ENCODE assay signal across 11 cellular contexts in the genomic region with DNA sequence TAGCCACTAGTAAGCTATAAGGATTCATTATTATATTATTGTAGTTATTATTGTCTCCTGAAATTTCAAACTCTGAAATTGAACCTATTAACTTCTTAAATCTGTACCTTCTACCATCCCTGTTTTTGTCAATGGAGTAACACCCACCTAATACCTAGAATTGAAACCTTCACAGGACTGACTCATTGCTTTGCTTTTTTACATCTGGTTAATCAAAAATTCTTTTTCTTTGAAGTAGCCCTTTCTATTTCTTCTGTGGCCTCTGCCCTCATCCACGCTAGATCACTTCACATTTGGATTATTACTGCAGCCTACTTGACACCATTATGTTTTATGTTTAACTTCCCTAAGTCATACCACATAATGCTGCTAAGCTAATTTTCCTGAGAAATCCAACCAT. TPM values are rescaled to one million over a fixed set of nuclear protein-coding genes. Genes with fewer than 3 reads are reported as not detected.
DNase-seq lines count a peak whose midpoint lies in the region; ATAC-seq and TF ChIP-seq lines count a peak whose summit lies in the region.
"Had no signal": no experiment of that assay in that cellular context is flagged by ENCODE, and none has a peak within 500 bp of the region (broad histone marks: within the 10 kb centered on the region; RNA-seq: fewer than 3 reads in every experiment).

No MANE protein-coding gene starts in this region.

- intact Hi-C loops in stomach (cut with DNase I; ENCODE audit: low total_unique reads), result no loop called here

- no peak for DNase-seq in activated CD4-positive, CD25-positive, alpha-beta regulatory T cell (lab: John Stamatoyannopoulos, UW)
- DNase-seq in GM23338 (ENCODE audit: low spot score) (no peak), renal cortical epithelial cell (ENCODE audit: low read depth) (peak; percentile 51), Peyer's patch (no peak), NOMO-1 treated with dmso at 0.1 percent for 144 hours (lab: John Stamatoyannopoulos, UW; ENCODE audit: unreplicated experiment) (no peak), stomach (no peak)
- DNase-seq: DND-41, T-cell had no signal

- H3K4me3 ChIP-seq in GM23338 (no peak overlapping the region), Peyer's patch (no peak overlapping the region), stomach (no peak overlapping the region)

- H3K27me3 Mint-ChIP-seq in GM23338 (ENCODE audit: insufficient read depth, low read depth, poor library complexity), result peaks cover 2% of the 10 kb centered on the region
- H3K27me3 Mint-ChIP-seq: T-cell had no signal

- no peaks in the 10 kb centered on the region for H3K4me1 Mint-ChIP-seq in GM23338

- H3K27ac ChIP-seq in GM23338 (ENCODE audit: low read depth), result no peak overlapping the region
- H3K27ac ChIP-seq in Peyer's patch, result no peak overlapping the region
- H3K27ac ChIP-seq in stomach, result no peak overlapping the region
- H3K27ac ChIP-seq: HL-60 had no signal

- H3K36me3 ChIP-seq in GM23338 (ENCODE audit: insufficient read depth), result peaks cover 19% of the 10 kb centered on the region; the same call in 1 of the 2 replicates
- H3K36me3 ChIP-seq in Peyer's patch, result peaks cover 0 to 69% (median 0%) of the 10 kb centered on the region in 3 donors
- peaks cover 25 to 96% (median 75%) of the 10 kb centered on the region in 4 donors for H3K36me3 ChIP-seq in stomach

- H2AFZ ChIP-seq in GM23338, result no peak overlapping the region

- H3K4me3 Mint-ChIP-seq in GM23338, result no peak overlapping the region
- H3K4me3 Mint-ChIP-seq: T-cell had no signal

- H3K9me3 Mint-ChIP-seq in GM23338, result no peaks in the 10 kb centered on the region
- H3K9me3 Mint-ChIP-seq: T-cell had no signal

- no peaks in the 10 kb centered on the region; the same call in 1 of the 2 replicates for H3K79me2 ChIP-seq in GM23338 (replicated peaks; ENCODE audit: insufficient read depth)

- no peaks in the 10 kb centered on the region for H3K9me2 ChIP-seq in GM23338 (ENCODE audit: insufficient read depth)

- no peaks in the 10 kb centered on the region for H3K4me1 ChIP-seq in GM23338 (ENCODE audit: insufficient read depth)
- H3K4me1 ChIP-seq in Peyer's patch, result no peaks in the 10 kb centered on the region
- H3K4me1 ChIP-seq in stomach, result no peaks in the 10 kb centered on the region

- no peak overlapping the region for H3K4me2 ChIP-seq in GM23338

- peak; percentile 87 to 93 for ATAC-seq in activated CD4-positive, CD25-positive, alpha-beta regulatory T cell treated with anti-CD3 and anti-CD28 coated beads, Interleukin-2, amount 50 U/mL, for 24 hours
- ATAC-seq in GM23338, result no peak
- ATAC-seq in HG03520 (IDR thresholded peaks at IDR 0.05; ENCODE audit: unreplicated experiment), result peak; percentile 60
- ATAC-seq: T-cell had no signal

- no peak for TF ChIP-seq CTCF in GM23338 (conservative IDR thresholded peaks at IDR 0.05; ENCODE audit: low read depth in 2 of 2)
- no peak for TF ChIP-seq CTCF in Peyer's patch (IDR thresholded peaks at IDR 0.05)
- TF ChIP-seq CTCF in stomach (IDR thresholded peaks at IDR 0.05), result no peak

- peaks cover 17% of the 10 kb centered on the region for H4K20me1 ChIP-seq in GM23338 (replicated peaks; ENCODE audit: insufficient read depth)

- H3K27ac Mint-ChIP-seq in GM23338, result peak overlapping the region; percentile 12; the same call in 1 of the 2 replicates
- H3K27ac Mint-ChIP-seq: T-cell had no signal

- peaks cover 40% of the 10 kb centered on the region for H3K36me3 Mint-ChIP-seq in GM23338 (ENCODE audit: low read depth)

- no peak for TF ChIP-seq EP300 in stomach (IDR thresholded peaks at IDR 0.05)

- no peak for TF ChIP-seq POLR2A in Peyer's patch (IDR thresholded peaks at IDR 0.05)
- no peak for TF ChIP-seq POLR2A in stomach (IDR thresholded peaks at IDR 0.05)

- H3F3A ChIP-seq in GM23338 (replicated peaks; ENCODE audit: low read depth), result no peaks in the 10 kb centered on the region

- 45 to 90% (median 88%) methylated on average over 1 of the region's 1 CpG for WGBS in stomach, 5 donors

- H3K9me3 ChIP-seq in Peyer's patch, result no peaks in the 10 kb centered on the region
- no peaks in the 10 kb centered on the region for H3K9me3 ChIP-seq in stomach

- H3K27me3 ChIP-seq in GM23338 (ENCODE audit: insufficient read depth), result no peaks in the 10 kb centered on the region
- H3K27me3 ChIP-seq in Peyer's patch, result no peaks in the 10 kb centered on the region
- no peaks in the 10 kb centered on the region for H3K27me3 ChIP-seq in stomach

TF ChIP-seq in GM23338, 12 proteins besides CTCF, POLR2A, EP300 and RAD21 (continues in another document):
- TF ChIP-seq EZH2phosphoT487 (IDR thresholded peaks at IDR 0.05; ENCODE audit: unreplicated experiment) (no peak), POLR2AphosphoS5 (IDR thresholded peaks at IDR 0.05; ENCODE audit: low read depth) (no peak), CREB1 (CRISPR knock-in tag; IDR thresholded peaks at IDR 0.05; ENCODE audit: low read depth) (no peak)
- TF ChIP-seq, protein P1, sequence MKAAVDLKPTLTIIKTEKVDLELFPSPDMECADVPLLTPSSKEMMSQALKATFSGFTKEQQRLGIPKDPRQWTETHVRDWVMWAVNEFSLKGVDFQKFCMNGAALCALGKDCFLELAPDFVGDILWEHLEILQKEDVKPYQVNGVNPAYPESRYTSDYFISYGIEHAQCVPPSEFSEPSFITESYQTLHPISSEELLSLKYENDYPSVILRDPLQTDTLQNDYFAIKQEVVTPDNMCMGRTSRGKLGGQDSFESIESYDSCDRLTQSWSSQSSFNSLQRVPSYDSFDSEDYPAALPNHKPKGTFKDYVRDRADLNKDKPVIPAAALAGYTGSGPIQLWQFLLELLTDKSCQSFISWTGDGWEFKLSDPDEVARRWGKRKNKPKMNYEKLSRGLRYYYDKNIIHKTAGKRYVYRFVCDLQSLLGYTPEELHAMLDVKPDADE (IDR thresholded peaks at IDR 0.05), result no peak

RNA-seq across cellular contexts. Expression of a gene that starts 35.6 kb away (rescaled TPM):
- total RNA-seq in GM23338 (2014; rRNA removed; shearing (Covaris generic)), result 59.5 and 77.2 TPM in 2 replicates
- polyA plus RNA-seq in GM23338 (2016; fragmentation: Nextera tagmentation; extraction: Ambion mirVana) (22.4 and 24.0 TPM in 2 replicates), stomach (1 to 10 TPM; 4.2 to 6.9 (median 5.2) TPM)
- total RNA-seq in renal cortical epithelial cell (27.6 and 38.2 TPM in 2 replicates), Peyer's patch (10 to 100 TPM; 10.6 to 20.1 (median 14.7) TPM), stomach (10 to 100 TPM in 2 of 5 donors, 1 to 10 TPM in 2, not detected in 1; 6.7 to 47.2 (median 12.9) TPM)

RNA-seq across cellular contexts. Expression of a gene that starts 56.5 kb away (rescaled TPM):
- total RNA-seq in GM23338 (2014; rRNA removed; shearing (Covaris generic)), result 207 and 235 TPM in 2 replicates
- polyA plus RNA-seq in GM23338 (2016; fragmentation: Nextera tagmentation; extraction: Ambion mirVana), result 557 and 576 TPM in 2 replicates
- total RNA-seq in renal cortical epithelial cell, result 132 and 139 TPM in 2 replicates
- total RNA-seq in Peyer's patch, result 10 to 100 TPM; 40.5 to 96.6 (median 71.8) TPM
- total RNA-seq in stomach, result 100 to 1,000 TPM in 1 of 5 donors, 10 to 100 TPM in 4; 58.2 to 118 (median 75.0) TPM
- 10 to 100 TPM; 18.9 to 33.2 (median 20.9) TPM for polyA plus RNA-seq in stomach
